1 cellular context compared by ENCODE assay signal in the genomic region with DNA sequence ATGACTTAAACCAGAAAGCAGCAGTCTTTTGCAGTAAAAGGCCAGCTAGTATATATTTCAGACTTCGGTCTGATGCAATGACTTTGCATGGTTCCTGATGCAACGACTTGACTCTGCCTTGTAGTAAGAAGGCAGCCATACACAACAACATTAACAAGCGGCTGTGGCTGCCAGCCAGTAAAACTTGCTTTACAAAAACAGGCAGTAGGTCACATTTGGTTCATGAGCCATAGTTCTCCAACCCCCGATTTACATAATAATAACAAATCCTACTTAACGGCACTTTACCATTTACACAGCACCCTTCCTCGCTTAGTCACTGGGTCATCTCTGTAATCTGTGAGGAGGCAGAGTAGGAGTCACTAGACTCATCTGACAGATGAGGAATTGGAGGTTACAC.
A peak's percentile ranks its signal among the peaks of the same experiment; 100 is the strongest.
TF ChIP-seq lines count a peak whose summit lies in the region.

No MANE protein-coding gene starts in this region.

TF ChIP-seq in IMR-90, 13 proteins besides CTCF, POLR2A, EP300 and RAD21 (continued from another document):
- TF ChIP-seq, protein P1, sequence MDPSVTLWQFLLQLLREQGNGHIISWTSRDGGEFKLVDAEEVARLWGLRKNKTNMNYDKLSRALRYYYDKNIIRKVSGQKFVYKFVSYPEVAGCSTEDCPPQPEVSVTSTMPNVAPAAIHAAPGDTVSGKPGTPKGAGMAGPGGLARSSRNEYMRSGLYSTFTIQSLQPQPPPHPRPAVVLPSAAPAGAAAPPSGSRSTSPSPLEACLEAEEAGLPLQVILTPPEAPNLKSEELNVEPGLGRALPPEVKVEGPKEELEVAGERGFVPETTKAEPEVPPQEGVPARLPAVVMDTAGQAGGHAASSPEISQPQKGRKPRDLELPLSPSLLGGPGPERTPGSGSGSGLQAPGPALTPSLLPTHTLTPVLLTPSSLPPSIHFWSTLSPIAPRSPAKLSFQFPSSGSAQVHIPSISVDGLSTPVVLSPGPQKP (IDR thresholded peaks at IDR 0.05; ENCODE audit: borderline replicate concordance, low read depth, low read length): no peak
- peak; percentile 26; the same call in 1 of the 2 replicates for TF ChIP-seq MAZ (IDR thresholded peaks at IDR 0.05; ENCODE audit: borderline replicate concordance, low read depth, low read length)
- TF ChIP-seq, protein P2, sequence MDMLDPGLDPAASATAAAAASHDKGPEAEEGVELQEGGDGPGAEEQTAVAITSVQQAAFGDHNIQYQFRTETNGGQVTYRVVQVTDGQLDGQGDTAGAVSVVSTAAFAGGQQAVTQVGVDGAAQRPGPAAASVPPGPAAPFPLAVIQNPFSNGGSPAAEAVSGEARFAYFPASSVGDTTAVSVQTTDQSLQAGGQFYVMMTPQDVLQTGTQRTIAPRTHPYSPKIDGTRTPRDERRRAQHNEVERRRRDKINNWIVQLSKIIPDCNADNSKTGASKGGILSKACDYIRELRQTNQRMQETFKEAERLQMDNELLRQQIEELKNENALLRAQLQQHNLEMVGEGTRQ (IDR thresholded peaks at IDR 0.05; ENCODE audit: low read depth, low read length): no peak
- TF ChIP-seq BHLHE40 (IDR thresholded peaks at IDR 0.05; ENCODE audit: low read depth, low read length): peak; percentile 57; the same call in 1 of the 2 replicates
- TF ChIP-seq CEBPB (IDR thresholded peaks at IDR 0.05; ENCODE audit: low read depth, low read length): peak; percentile 97
- no peak for TF ChIP-seq RCOR1 (IDR thresholded peaks at IDR 0.05; ENCODE audit: insufficient replicate concordance, low read length)
- peak; percentile 62 for TF ChIP-seq RFX5 (IDR thresholded peaks at IDR 0.05; ENCODE audit: low read depth, low read length)
- no peak for TF ChIP-seq CHD1 (IDR thresholded peaks at IDR 0.05; ENCODE audit: low read depth, low read length)
